ENCODE assay signal across 1 cellular context in genomic region chr9:5563886-5564285, GRCh38.
TF ChIP-seq lines count a peak whose summit lies in the region.

No MANE protein-coding gene starts in this region.

TF ChIP-seq in SK-N-SH treated with all-trans-retinoic acid at 6 μM for 48 hours, 23 proteins besides CTCF, POLR2A, EP300 and RAD21 (continued from another document):
- TF ChIP-seq BACH2 (CRISPR knock-in tag; IDR thresholded peaks at IDR 0.05; ENCODE audit: borderline replicate concordance) (no peak), SNAI2 (CRISPR knock-in tag; IDR thresholded peaks at IDR 0.05) (no peak)
- TF ChIP-seq, protein P1, sequence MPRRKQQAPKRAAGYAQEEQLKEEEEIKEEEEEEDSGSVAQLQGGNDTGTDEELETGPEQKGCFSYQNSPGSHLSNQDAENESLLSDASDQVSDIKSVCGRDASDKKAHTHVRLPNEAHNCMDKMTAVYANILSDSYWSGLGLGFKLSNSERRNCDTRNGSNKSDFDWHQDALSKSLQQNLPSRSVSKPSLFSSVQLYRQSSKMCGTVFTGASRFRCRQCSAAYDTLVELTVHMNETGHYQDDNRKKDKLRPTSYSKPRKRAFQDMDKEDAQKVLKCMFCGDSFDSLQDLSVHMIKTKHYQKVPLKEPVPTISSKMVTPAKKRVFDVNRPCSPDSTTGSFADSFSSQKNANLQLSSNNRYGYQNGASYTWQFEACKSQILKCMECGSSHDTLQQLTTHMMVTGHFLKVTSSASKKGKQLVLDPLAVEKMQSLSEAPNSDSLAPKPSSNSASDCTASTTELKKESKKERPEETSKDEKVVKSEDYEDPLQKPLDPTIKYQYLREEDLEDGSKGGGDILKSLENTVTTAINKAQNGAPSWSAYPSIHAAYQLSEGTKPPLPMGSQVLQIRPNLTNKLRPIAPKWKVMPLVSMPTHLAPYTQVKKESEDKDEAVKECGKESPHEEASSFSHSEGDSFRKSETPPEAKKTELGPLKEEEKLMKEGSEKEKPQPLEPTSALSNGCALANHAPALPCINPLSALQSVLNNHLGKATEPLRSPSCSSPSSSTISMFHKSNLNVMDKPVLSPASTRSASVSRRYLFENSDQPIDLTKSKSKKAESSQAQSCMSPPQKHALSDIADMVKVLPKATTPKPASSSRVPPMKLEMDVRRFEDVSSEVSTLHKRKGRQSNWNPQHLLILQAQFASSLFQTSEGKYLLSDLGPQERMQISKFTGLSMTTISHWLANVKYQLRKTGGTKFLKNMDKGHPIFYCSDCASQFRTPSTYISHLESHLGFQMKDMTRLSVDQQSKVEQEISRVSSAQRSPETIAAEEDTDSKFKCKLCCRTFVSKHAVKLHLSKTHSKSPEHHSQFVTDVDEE (CRISPR knock-in tag; IDR thresholded peaks at IDR 0.05) = no peak
